ENCODE assay signal across 1 cellular context in the genomic region with DNA sequence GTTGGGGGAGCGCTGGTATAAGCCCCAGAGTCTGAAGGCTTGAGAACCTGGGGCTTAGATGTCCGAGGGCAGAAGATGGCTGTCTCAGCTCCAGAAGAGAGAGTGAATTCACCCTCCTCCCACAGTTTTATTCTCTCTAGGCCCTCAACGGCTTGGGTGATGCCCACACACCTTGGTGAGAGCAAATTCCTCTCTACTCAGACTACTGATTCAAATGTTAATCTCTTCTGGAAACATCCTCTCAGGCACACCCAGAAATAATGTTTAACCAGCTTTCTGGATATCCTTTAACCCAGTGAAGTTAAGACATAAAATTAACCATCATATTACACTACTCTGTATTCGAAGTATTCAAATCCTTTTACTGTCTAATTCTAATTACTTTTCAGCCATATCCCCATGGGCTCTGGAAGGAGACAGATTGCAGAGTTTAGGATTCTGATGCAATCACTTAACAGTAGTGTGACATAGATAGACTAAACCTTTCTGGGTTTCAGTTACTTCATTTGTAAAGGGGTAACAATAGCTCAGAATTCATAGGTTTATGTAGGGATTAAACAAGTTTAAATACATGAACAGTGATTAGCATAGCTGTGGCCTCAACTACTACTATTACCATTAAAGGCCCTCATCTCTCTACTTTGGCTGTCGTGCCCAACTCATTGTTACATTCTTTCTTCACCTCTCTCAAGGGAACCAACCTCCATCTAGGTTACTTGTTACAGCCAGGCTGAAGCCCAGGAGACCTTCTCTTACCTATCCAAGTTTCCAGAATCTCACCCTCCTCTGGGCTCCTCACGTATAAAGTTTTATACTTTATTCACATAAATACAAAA.
TF ChIP-seq lines count a peak whose summit lies in the region.

No MANE protein-coding gene starts in this region.

TF ChIP-seq in H1, 55 proteins besides CTCF, POLR2A, EP300 and RAD21:
- TF ChIP-seq HDAC6 (IDR thresholded peaks at IDR 0.05; ENCODE audit: low read depth, low read length) (no peak), KDM4A (IDR thresholded peaks at IDR 0.05; ENCODE audit: low read depth, low read length, severe bottlenecking) (no peak), SP1 (IDR thresholded peaks at IDR 0.05; ENCODE audit: low read depth, low read length) (no peak), BRCA1 (IDR thresholded peaks at IDR 0.05; ENCODE audit: low read depth, low read length) (no peak), CREB1 (IDR thresholded peaks at IDR 0.05) (no peak), KDM5A (IDR thresholded peaks at IDR 0.05; ENCODE audit: low read length) (no peak), JUND (IDR thresholded peaks at IDR 0.05; ENCODE audit: low read length) (no peak), RBBP5 (IDR thresholded peaks at IDR 0.05; ENCODE audit: borderline replicate concordance, low read depth, low read length) (no peak), SUZ12 (IDR thresholded peaks at IDR 0.05; ENCODE audit: low read length) (no peak), POU5F1 (IDR thresholded peaks at IDR 0.05; ENCODE audit: low read depth, low read length) (no peak)
